In the genomic region with DNA sequence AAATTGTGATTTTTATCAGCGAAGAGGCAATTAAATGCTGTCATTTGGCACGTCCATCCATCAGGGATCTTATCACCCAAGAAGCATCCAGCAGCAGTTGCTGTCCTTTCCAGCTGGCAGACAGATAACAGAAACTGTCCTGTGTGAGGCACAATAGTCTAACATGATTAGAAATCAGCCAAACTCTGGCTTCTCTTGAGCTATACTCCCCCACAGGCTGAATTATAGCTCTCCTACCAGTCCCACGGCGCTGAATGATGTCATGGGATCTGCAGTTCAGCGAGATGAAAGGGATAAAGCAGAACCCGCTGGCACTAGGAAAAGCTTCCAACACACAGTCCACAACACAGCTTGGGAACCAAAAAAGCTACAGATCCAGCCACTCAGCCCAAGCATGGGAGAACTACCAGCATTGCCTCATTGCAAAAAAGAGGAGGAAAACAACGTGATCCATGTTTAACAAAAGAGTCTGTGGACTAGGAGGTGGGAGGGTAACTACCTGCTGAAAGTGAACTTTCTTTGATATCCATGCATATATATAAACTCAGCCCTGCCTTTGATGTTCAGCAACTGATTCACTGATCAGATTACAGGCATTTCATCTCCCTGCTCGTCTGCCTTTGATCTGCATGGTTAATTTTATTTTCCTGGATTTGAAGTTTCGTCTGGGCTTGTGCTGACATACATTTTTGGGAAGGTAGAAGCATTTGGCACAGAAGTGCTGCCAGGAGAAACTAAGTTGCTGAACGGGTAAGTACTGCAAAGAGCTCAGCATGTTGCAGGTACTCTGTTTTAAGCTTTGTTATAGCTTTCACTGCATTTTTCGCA, we compare ENCODE assay signal across 10 cellular contexts. TPM values are rescaled to one million over a fixed set of nuclear protein-coding genes. Genes with fewer than 3 reads are reported as not detected.
DNase-seq lines count a peak whose midpoint lies in the region; ATAC-seq and TF ChIP-seq lines count a peak whose summit lies in the region.
"Had no signal": no experiment of that assay in that cellular context is flagged by ENCODE, and none has a peak within 500 bp of the region (broad histone marks: within the 10 kb centered on the region; RNA-seq: fewer than 3 reads in every experiment).

TSS of gene TNFRSF19 (plus strand) at position 314 of the 828 bp plus-strand sequence. CDS start 19,772 bp downstream, outside the sequence.

- no peak for TF ChIP-seq CTCF in AG04449 (IDR thresholded peaks at IDR 0.05; ENCODE audit: insufficient read depth, low read length, missing control alignments)

- no peak for ATAC-seq in HG03354 (IDR thresholded peaks at IDR 0.05; ENCODE audit: poor library complexity, severe bottlenecking, unreplicated experiment)
- ATAC-seq in HG02610 (IDR thresholded peaks at IDR 0.05; ENCODE audit: unreplicated experiment): no peak

- no peaks in the 10 kb centered on the region for H3K9me3 ChIP-seq in mesodermal cell (ENCODE audit: control insufficient read depth, low read length)
- H3K9me3 ChIP-seq: right lobe of liver had no signal

- peak within 1 kb of the TSS; percentile 63 for H3K4me3 ChIP-seq in AG04449 (ENCODE audit: low read depth, low read length)
- H3K4me3 ChIP-seq in mesodermal cell (ENCODE audit: extremely low read depth, insufficient read depth, low read length, poor library complexity, severe bottlenecking): peak within 1 kb of the TSS; percentile 38
- H3K4me3 ChIP-seq: right lobe of liver had no signal

- peak within 1 kb of the TSS; percentile 91 for H3K27ac ChIP-seq in mesodermal cell (ENCODE audit: low read depth, low read length, severe bottlenecking)
- H3K27ac ChIP-seq: right lobe of liver had no signal

- 26 to 54% methylated on average over 3 to 8 of the region's 11 CpGs for WGBS in mesodermal cell (ENCODE audit: insufficient coverage in 2 of 2), 2 experiments

- no peaks in the 10 kb centered on the region for H3K36me3 ChIP-seq in mesodermal cell (ENCODE audit: control insufficient read depth, insufficient read depth, low read length)
- H3K36me3 ChIP-seq: right lobe of liver had no signal

- POLR2A ChIA-PET in AG04449 (lab: Yijun Ruan, JAX): interaction anchor here (0.6 to 1.1 kb wide), 5 partner anchors 8 to 100 kb away, joined by 3 to 5 read pairs (median 3); no protein-coding TSS in a partner anchor

- peaks cover 8% of the 10 kb centered on the region for H3K4me1 ChIP-seq in mesodermal cell (ENCODE audit: control insufficient read depth, insufficient read depth, low read length, poor library complexity, severe bottlenecking)
- H3K4me1 ChIP-seq: right lobe of liver had no signal

- CTCF ChIA-PET in AG04449 (lab: Yijun Ruan, JAX): interaction anchor here (0.6 to 7.1 kb wide), 14 partner anchors 8 to 319 kb away, joined by 3 to 65 read pairs (median 3); partner anchors contain the start of gene MIPEP

- DNase-seq in AG04449 (ENCODE audit: low read depth, low spot score): peak; percentile 64
- peak; percentile 94 for DNase-seq in M059J (ENCODE audit: low read depth)
- DNase-seq in dedifferentiated amniotic fluid mesenchymal stem cell (ENCODE audit: extremely low spot score): peak; percentile 38
- no peak for DNase-seq in NCI-H2029 (lab: John Stamatoyannopoulos, UW)
- DNase-seq in HT-29 (ENCODE audit: low spot score): no peak
- DNase-seq: activated B cell treated with CpG ODN at 0.5 μM for 24 hours, right lobe of liver had no signal

RNA-seq across cellular contexts. Expression of gene TNFRSF19, which starts in this region (rescaled TPM):
- 54.8 and 55.5 TPM in 2 replicates for total RNA-seq in M059J (2014; rRNA removed; shearing (Covaris generic))
- polyA plus RNA-seq in mesodermal cell (2013, experiment 1 of 2): 44.9 TPM
- 37.7 TPM for polyA plus RNA-seq in mesodermal cell (2013, experiment 2 of 2)
- total RNA-seq in HT-29 (2014; rRNA removed; shearing (Covaris generic)): 0.03 TPM in 1 of 2 replicates, not detected in the other
- total RNA-seq: activated B cell treated with CpG ODN at 0.5 μM for 24 hours had no signal

Comparison
In these comparisons a context has a peak if more than half of its experiments do, and no peak if none do; other contexts are left out.
1. RNA of gene TNFRSF19 (total RNA-seq): 54.8 to 55.5 TPM in M059J; 0.03 TPM in HT-29; every median in the first group is over 10 times any median in the second.
2. DNase-seq: peak in AG04449 (single experiment), M059J (single experiment) and dedifferentiated amniotic fluid mesenchymal stem cell (single experiment); none in NCI-H2029 (single experiment) and HT-29 (single experiment).